24 cellular contexts compared by ENCODE assay signal in genomic region chr4:130110189-130110588, GRCh38.
DNase-seq lines count a peak whose midpoint lies in the region; ATAC-seq and TF ChIP-seq lines count a peak whose summit lies in the region.
"Had no signal": no experiment of that assay in that cellular context is flagged by ENCODE, and none has a peak within 500 bp of the region (broad histone marks: within the 10 kb centered on the region; RNA-seq: fewer than 3 reads in every experiment).

No MANE protein-coding gene starts in this region.

- H3K27ac ChIP-seq in stomach (no peak overlapping the region), esophagus squamous epithelium (no peak overlapping the region)
- H3K27ac ChIP-seq: parathyroid adenoma, sigmoid colon, SK-N-MC had no signal

- TF ChIP-seq EP300 in stomach (IDR thresholded peaks at IDR 0.05): no peak

- intact Hi-C loops in Right ventricle myocardium inferior (cut with DNase I) (no loop called here), stomach (cut with DNase I; ENCODE audit: low total_unique reads) (no loop called here), esophagus squamous epithelium (cut with DNase I) (no loop called here)

- peak; percentile 76 for ATAC-seq in GM18858 (IDR thresholded peaks at IDR 0.05; ENCODE audit: unreplicated experiment)
- ATAC-seq in GM21515 (IDR thresholded peaks at IDR 0.05; ENCODE audit: unreplicated experiment): peak; percentile 49
- peak; percentile 76 for ATAC-seq in HG03025 (IDR thresholded peaks at IDR 0.05; ENCODE audit: low FRiP score, unreplicated experiment)
- no peak for ATAC-seq in Right ventricle myocardium inferior
- ATAC-seq: CD8-positive, alpha-beta T cell; K562; naive thymus-derived CD8-positive, alpha-beta T cell; Panc1 had no signal

- TF ChIP-seq POLR2A in stomach (IDR thresholded peaks at IDR 0.05) (no peak), esophagus squamous epithelium (IDR thresholded peaks at IDR 0.05) (no peak)

- no peak overlapping the region for H3K4me3 ChIP-seq in stomach
- no peak overlapping the region for H3K4me3 ChIP-seq in esophagus squamous epithelium
- H3K4me3 ChIP-seq: K562, sigmoid colon, SK-N-MC had no signal

- H3K4me1 ChIP-seq in stomach: no peaks in the 10 kb centered on the region
- H3K4me1 ChIP-seq in esophagus squamous epithelium: no peaks in the 10 kb centered on the region
- H3K4me1 ChIP-seq: parathyroid adenoma, sigmoid colon had no signal

- H3K27me3 ChIP-seq in stomach (no peaks in the 10 kb centered on the region), esophagus squamous epithelium (no peaks in the 10 kb centered on the region)
- H3K27me3 ChIP-seq: sigmoid colon had no signal

- H3K9me3 ChIP-seq in stomach: peaks cover 0 to 6% (median 3%) of the 10 kb centered on the region in 4 donors
- no peaks in the 10 kb centered on the region for H3K9me3 ChIP-seq in esophagus squamous epithelium

- no peak for TF ChIP-seq CTCF in stomach (IDR thresholded peaks at IDR 0.05)
- TF ChIP-seq CTCF in esophagus squamous epithelium (IDR thresholded peaks at IDR 0.05): no peak

- H3K36me3 ChIP-seq in stomach (no peaks in the 10 kb centered on the region), esophagus squamous epithelium (no peaks in the 10 kb centered on the region)
- H3K36me3 ChIP-seq: sigmoid colon had no signal

- DNase-seq in NCI-H69 (lab: John Stamatoyannopoulos, UW) (peak; percentile 15), Right ventricle myocardium inferior (ENCODE audit: missing footprints) (no peak), stomach (no peak), esophagus squamous epithelium (lab: John Stamatoyannopoulos, UW) (no peak)
- no peak for DNase-seq in stimulated activated CD4-positive, alpha-beta T cell treated with anti-CD3 and anti-CD28 coated beads, Interleukin-4, amount 100 ng/mL, for 4 hours
- DNase-seq: activated CD4-positive, alpha-beta T cell treated with anti-CD3 and anti-CD28 coated beads for 4 hours; activated CD8-positive, alpha-beta memory T cell treated with anti-CD3 and anti-CD28 coated beads, Interleukin-2, amount 50 U/mL, for 4 hours; activated effector memory CD4-positive, alpha-beta T cell treated with anti-CD3 and anti-CD28 coated beads, Interleukin-2, amount 50 U/mL, for 16 hours; CD8-positive, alpha-beta T cell; dermis blood vessel endothelial cell; DMS79 treated with DMSO at 0.1 percent for 48 hours; foreskin melanocyte; HCEC 1CT; mesenchymal stem cell; naive thymus-derived CD8-positive, alpha-beta T cell; NCI-H526; sigmoid colon had no signal
